Comparison of ENCODE assay signal across 34 cellular contexts in the genomic region with DNA sequence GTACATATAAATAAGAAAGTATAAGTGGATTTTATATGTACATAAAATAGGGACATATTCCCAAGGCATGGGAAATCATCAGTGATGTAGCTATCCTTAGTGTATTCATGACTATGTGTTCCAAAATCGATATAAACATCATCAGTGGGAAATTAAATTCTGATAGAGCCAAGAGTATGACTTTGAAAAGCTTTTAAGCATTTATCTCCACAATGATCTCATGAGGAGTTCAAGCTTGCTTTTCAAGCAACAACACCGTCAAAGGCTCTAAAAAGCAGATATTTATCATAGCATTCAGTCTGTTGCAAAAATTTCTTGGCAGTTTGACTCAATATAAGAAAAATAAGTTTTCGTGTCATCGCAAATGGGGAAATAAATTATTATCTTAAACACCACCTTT.
"Had no signal": no experiment of that assay in that cellular context is flagged by ENCODE, and none has a peak within 500 bp of the region (broad histone marks: within the 10 kb centered on the region; RNA-seq: fewer than 3 reads in every experiment).

No MANE protein-coding gene starts in this region.

- H3K36me3 ChIP-seq: MG63 had no signal

- H3K27ac ChIP-seq: KMS-11 had no signal

- H3K9me3 ChIP-seq: MG63 had no signal

- DNase-seq: Karpas-422, Kasumi-1, KG1, MG63, MM.1S, MV-4-11, NCI-H1048, NCI-H1092, NCI-H1092 treated with DMSO at 0.1 percent for 48 hours, NCI-H1105, NCI-H1105 treated with DMSO at 0.1 percent for 48 hours, NCI-H1417, NCI-H1417 treated with DMSO at 0.1 percent for 48 hours, NCI-H1436, NCI-H1436 treated with DMSO at 0.1 percent for 48 hours, NCI-H146, NCI-H1694, NCI-H1694 treated with DMSO at 0.1 percent for 48 hours, NCI-H187, NCI-H187 treated with DMSO at 0.1 percent for 48 hours, NCI-H1930, NCI-H2029, NCI-H2029 treated with DMSO at 0.1 percent for 48 hours, NCI-H2081, NCI-H2081 treated with DMSO at 0.1 percent for 48 hours, NCI-H2107, NCI-H2171, NCI-H2171 treated with DMSO at 0.1 percent for 48 hours, NCI-H2227 treated with DMSO at 0.1 percent for 48 hours, NCI-H226, NCI-H345, NCI-H446, NCI-H446 treated with DMSO at 0.1 percent for 48 hours had no signal

- H3K4me2 ChIP-seq: KMS-11 had no signal

- H3K4me3 ChIP-seq: MG63 had no signal

- H3K9ac ChIP-seq: KMS-11 had no signal
